In genomic region chr10:77230194-77230593, GRCh38 we compare ENCODE assay signal across 16 cellular contexts.
DNase-seq lines count a peak whose midpoint lies in the region; ATAC-seq and TF ChIP-seq lines count a peak whose summit lies in the region.
"Had no signal": no experiment of that assay in that cellular context is flagged by ENCODE, and none has a peak within 500 bp of the region (broad histone marks: within the 10 kb centered on the region; RNA-seq: fewer than 3 reads in every experiment).

No MANE protein-coding gene starts in this region.

- DNase-seq in EL (peak; percentile 72), RPMI7951 (ENCODE audit: low read depth) (peak; percentile 35), fibroblast of lung (ENCODE audit: low read depth in 2 of 2) (peak; percentile 58 to 74), skeletal muscle cell (ENCODE audit: low read depth) (peak; percentile 66)
- DNase-seq: activated effector memory CD4-positive, alpha-beta T cell treated with anti-CD3 and anti-CD28 coated beads, Interleukin-2, amount 50 U/mL, for 16 hours; effector memory CD4-positive, alpha-beta T cell; GDM1; NCI-H1048 had no signal

- peaks cover 8% of the 10 kb centered on the region for H3K4me1 ChIP-seq in fibroblast of lung (ENCODE audit: control insufficient read depth, extremely low read depth, insufficient read depth, low read length)
- H3K4me1 ChIP-seq: prostate gland had no signal

- H3K9me3 ChIP-seq in fibroblast of lung (ENCODE audit: control insufficient read depth, insufficient read depth, low read depth, low read length) = no peaks in the 10 kb centered on the region
- H3K9me3 ChIP-seq: prostate gland, thoracic aorta had no signal

- no peak overlapping the region for H3K9ac ChIP-seq in fibroblast of lung (ENCODE audit: insufficient read depth, low read length)

- ATAC-seq in HG03460 (IDR thresholded peaks at IDR 0.05; ENCODE audit: unreplicated experiment) (no peak), GM18861 (IDR thresholded peaks at IDR 0.05; ENCODE audit: unreplicated experiment) (no peak), GM19351 (IDR thresholded peaks at IDR 0.05; ENCODE audit: unreplicated experiment) (no peak), GM21367 (IDR thresholded peaks at IDR 0.05; ENCODE audit: unreplicated experiment) (no peak)

- H3K36me3 ChIP-seq in fibroblast of lung (ENCODE audit: control insufficient read depth, insufficient read depth, low read length) = no peaks in the 10 kb centered on the region
- H3K36me3 ChIP-seq: prostate gland, thoracic aorta had no signal

- H3K27me3 ChIP-seq in fibroblast of lung (ENCODE audit: control insufficient read depth, insufficient read depth, low read length) = no peaks in the 10 kb centered on the region

- TF ChIP-seq CTCF in fibroblast of lung (conservative IDR thresholded peaks at IDR 0.05 in 1 of 2, IDR thresholded peaks at IDR 0.05 in 1 of 2; ENCODE audit: low read depth in 1 of 2, low read length in 2 of 2) = no peak

- peak overlapping the region; percentile 3 for H3K4me2 ChIP-seq in fibroblast of lung (ENCODE audit: extremely low read depth, insufficient read depth, low read length)

- no peak overlapping the region for H3K4me3 ChIP-seq in fibroblast of lung (replicated peaks in 1 of 4; ENCODE audit: control extremely low read depth in 1 of 4, insufficient read depth in 1 of 4, low read depth in 3 of 4, low read length in 4 of 4)
- no peak overlapping the region for H3K4me3 ChIP-seq in skeletal muscle cell (ENCODE audit: low read depth, low read length)
- H3K4me3 ChIP-seq: prostate gland, SK-N-MC, thoracic aorta had no signal

- H2AFZ ChIP-seq in fibroblast of lung (ENCODE audit: low read length) = no peak overlapping the region

- H3K27ac ChIP-seq in fibroblast of lung (ENCODE audit: insufficient read depth, low read length) = peak overlapping the region; percentile 53
- H3K27ac ChIP-seq: prostate gland, SK-N-MC, VCaP had no signal

- H4K20me1 ChIP-seq in fibroblast of lung (ENCODE audit: control insufficient read depth, extremely low read depth, insufficient read depth, low read length) = no peaks in the 10 kb centered on the region

- H3K79me2 ChIP-seq in fibroblast of lung (ENCODE audit: control insufficient read depth, insufficient read depth, low read length) = no peaks in the 10 kb centered on the region
